8 cellular contexts compared by ENCODE assay signal in genomic region chr10:102644066-102644645, GRCh38. TPM values are rescaled to one million over a fixed set of nuclear protein-coding genes. Genes with fewer than 3 reads are reported as not detected.
A peak's percentile ranks its signal among the peaks of the same experiment; 100 is the strongest.
DNase-seq lines count a peak whose midpoint lies in the region; ATAC-seq lines count a peak whose summit lies in the region.

TSS of gene TRIM8 (plus strand) at chr10:102644479. CDS start at chr10:102644618, 139 bp downstream.

- H3K4me1 ChIP-seq in SJCRH30 (peaks cover 21% of the 10 kb centered on the region), adipocyte (ENCODE audit: control insufficient read depth, insufficient read depth, low read length) (peaks cover 26% of the 10 kb centered on the region)

- H3K36me3 ChIP-seq in SJCRH30 (0 out of 2 replicates have a peak, but pooled peaks cover 2% of the 10 kb centered on the region), adipocyte (ENCODE audit: control insufficient read depth, insufficient read depth, low read length, severe bottlenecking) (peaks cover 4% of the 10 kb centered on the region)

- H3K9me3 ChIP-seq in SJCRH30 (replicated peaks) (no peaks in the 10 kb centered on the region), adipocyte (ENCODE audit: control insufficient read depth, low read length) (no peaks in the 10 kb centered on the region)

- intact Hi-C loops in left cardiac atrium (cut with DNase I), result no loop called here

- H3K4me3 ChIP-seq in SJCRH30 (peak within 1 kb of the TSS; percentile 86), adipocyte (ENCODE audit: low read length) (peak within 1 kb of the TSS; percentile 100)

- H3K9ac ChIP-seq in adipocyte (ENCODE audit: low read length), result peak within 1 kb of the TSS; percentile 100

- peak; percentile 53 for DNase-seq in AG08396 (ENCODE audit: low spot score)
- DNase-seq in H4 (ENCODE audit: low spot score), result no peak
- peak; percentile 58 to 67 for DNase-seq in SJCRH30
- DNase-seq in adipocyte (ENCODE audit: low read depth), result peak; percentile 67
- DNase-seq in left cardiac atrium, result peak; percentile 65
- DNase-seq in renal cortical epithelial cell (ENCODE audit: low read depth), result no peak
- no peak for DNase-seq in OCI-M2 (lab: John Stamatoyannopoulos, UW; ENCODE audit: unreplicated experiment)

- no peaks in the 10 kb centered on the region for H3K27me3 ChIP-seq in SJCRH30
- H3K27me3 ChIP-seq in adipocyte (replicated peaks; ENCODE audit: control insufficient read depth, insufficient read depth, low read length), result no peaks in the 10 kb centered on the region

- peak; percentile 5 to 6 for ATAC-seq in left cardiac atrium
- no peak for ATAC-seq in HG03439 (IDR thresholded peaks at IDR 0.05; ENCODE audit: unreplicated experiment)

- peak within 1 kb of the TSS; percentile 79 for H3K27ac ChIP-seq in SJCRH30

RNA-seq across cellular contexts. Expression of gene TRIM8, which starts in this region (rescaled TPM):
- 15.8 and 18.5 TPM in 2 replicates for total RNA-seq in H4 (2014; rRNA removed; shearing (Covaris generic))
- 66.6 and 67.3 TPM in 2 replicates for total RNA-seq in SJCRH30 (2014; rRNA removed; shearing (Covaris generic))
- total RNA-seq in left cardiac atrium, result 100 to 1,000 TPM; 104 to 108 TPM
- total RNA-seq in renal cortical epithelial cell, result 47.2 and 146 TPM in 2 replicates

Comparison
In these comparisons a context has a peak if more than half of its experiments do, and no peak if none do; other contexts are left out.
1. DNase-seq: peak in AG08396 (single experiment), SJCRH30 (2 of 2), adipocyte (single experiment) and left cardiac atrium (single experiment); none in H4 (single experiment), renal cortical epithelial cell (single experiment) and OCI-M2 (single experiment).